ENCODE assay signal across 1 cellular context in genomic region chr12:45215419-45216296, GRCh38.
TF ChIP-seq lines count a peak whose summit lies in the region.

A gene with protein sequence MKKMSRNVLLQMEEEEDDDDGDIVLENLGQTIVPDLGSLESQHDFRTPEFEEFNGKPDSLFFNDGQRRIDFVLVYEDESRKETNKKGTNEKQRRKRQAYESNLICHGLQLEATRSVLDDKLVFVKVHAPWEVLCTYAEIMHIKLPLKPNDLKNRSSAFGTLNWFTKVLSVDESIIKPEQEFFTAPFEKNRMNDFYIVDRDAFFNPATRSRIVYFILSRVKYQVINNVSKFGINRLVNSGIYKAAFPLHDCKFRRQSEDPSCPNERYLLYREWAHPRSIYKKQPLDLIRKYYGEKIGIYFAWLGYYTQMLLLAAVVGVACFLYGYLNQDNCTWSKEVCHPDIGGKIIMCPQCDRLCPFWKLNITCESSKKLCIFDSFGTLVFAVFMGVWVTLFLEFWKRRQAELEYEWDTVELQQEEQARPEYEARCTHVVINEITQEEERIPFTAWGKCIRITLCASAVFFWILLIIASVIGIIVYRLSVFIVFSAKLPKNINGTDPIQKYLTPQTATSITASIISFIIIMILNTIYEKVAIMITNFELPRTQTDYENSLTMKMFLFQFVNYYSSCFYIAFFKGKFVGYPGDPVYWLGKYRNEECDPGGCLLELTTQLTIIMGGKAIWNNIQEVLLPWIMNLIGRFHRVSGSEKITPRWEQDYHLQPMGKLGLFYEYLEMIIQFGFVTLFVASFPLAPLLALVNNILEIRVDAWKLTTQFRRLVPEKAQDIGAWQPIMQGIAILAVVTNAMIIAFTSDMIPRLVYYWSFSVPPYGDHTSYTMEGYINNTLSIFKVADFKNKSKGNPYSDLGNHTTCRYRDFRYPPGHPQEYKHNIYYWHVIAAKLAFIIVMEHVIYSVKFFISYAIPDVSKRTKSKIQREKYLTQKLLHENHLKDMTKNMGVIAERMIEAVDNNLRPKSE (plus strand): TSS chr12:45216095. CDS start chr12:45216322, 227 bp downstream.

TF ChIP-seq in HEK293, 187 proteins besides CTCF, POLR2A, EP300 and RAD21 (continued from another document and continues in another):
- TF ChIP-seq ZNF274 (IDR thresholded peaks at IDR 0.05; ENCODE audit: low read length): no peak
- TF ChIP-seq ZNF274 (tag by site-specific recombination; IDR thresholded peaks at IDR 0.05; ENCODE audit: borderline replicate concordance): no peak
- TF ChIP-seq ZXDB (tag by site-specific recombination; IDR thresholded peaks at IDR 0.05): peak; percentile 72
- peak; percentile 70 for TF ChIP-seq SP3 (tag by site-specific recombination; IDR thresholded peaks at IDR 0.05)
- no peak for TF ChIP-seq GLI4 (tag by site-specific recombination; IDR thresholded peaks at IDR 0.05)
- no peak for TF ChIP-seq ZFP3 (tag by site-specific recombination; IDR thresholded peaks at IDR 0.05; ENCODE audit: low read depth)
- no peak for TF ChIP-seq MEIS1 (CRISPR knock-in tag; IDR thresholded peaks at IDR 0.05; ENCODE audit: borderline replicate concordance)
- TF ChIP-seq ZNF596 (tag by site-specific recombination; IDR thresholded peaks at IDR 0.05): no peak
- TF ChIP-seq ZFP69B (tag by site-specific recombination; IDR thresholded peaks at IDR 0.05): peak; percentile 48; the same call in 1 of the 2 replicates
- TF ChIP-seq HOXA7 (CRISPR knock-in tag; IDR thresholded peaks at IDR 0.05; ENCODE audit: borderline replicate concordance): no peak
- TF ChIP-seq ZNF830 (tag by site-specific recombination; IDR thresholded peaks at IDR 0.05; ENCODE audit: low read depth): no peak
- TF ChIP-seq ZNF521 (tag by site-specific recombination; IDR thresholded peaks at IDR 0.05): no peak
- TF ChIP-seq ZNF202 (tag by site-specific recombination; IDR thresholded peaks at IDR 0.05; ENCODE audit: borderline replicate concordance): no peak
- TF ChIP-seq ZBTB10 (tag by site-specific recombination; IDR thresholded peaks at IDR 0.05): peak; percentile 68
- no peak for TF ChIP-seq ZNF530 (tag by site-specific recombination; IDR thresholded peaks at IDR 0.05; ENCODE audit: low read depth)
- peak; percentile 82; the same call in 1 of the 2 replicates for TF ChIP-seq ZBTB8A (tag by site-specific recombination; IDR thresholded peaks at IDR 0.05)
- TF ChIP-seq ZNF843 (tag by site-specific recombination; IDR thresholded peaks at IDR 0.05): peak; percentile 80
- no peak for TF ChIP-seq ZNF658 (tag by site-specific recombination; IDR thresholded peaks at IDR 0.05)
- no peak for TF ChIP-seq ZNF677 (tag by site-specific recombination; IDR thresholded peaks at IDR 0.05)
- TF ChIP-seq KLF9 (tag by site-specific recombination; IDR thresholded peaks at IDR 0.05; ENCODE audit: low read depth): peak; percentile 65
- TF ChIP-seq ZBTB49 (tag by site-specific recombination; IDR thresholded peaks at IDR 0.05; ENCODE audit: low read depth): no peak
- TF ChIP-seq ZBTB20 (tag by site-specific recombination; IDR thresholded peaks at IDR 0.05): peak; percentile 97
- TF ChIP-seq, protein P1, sequence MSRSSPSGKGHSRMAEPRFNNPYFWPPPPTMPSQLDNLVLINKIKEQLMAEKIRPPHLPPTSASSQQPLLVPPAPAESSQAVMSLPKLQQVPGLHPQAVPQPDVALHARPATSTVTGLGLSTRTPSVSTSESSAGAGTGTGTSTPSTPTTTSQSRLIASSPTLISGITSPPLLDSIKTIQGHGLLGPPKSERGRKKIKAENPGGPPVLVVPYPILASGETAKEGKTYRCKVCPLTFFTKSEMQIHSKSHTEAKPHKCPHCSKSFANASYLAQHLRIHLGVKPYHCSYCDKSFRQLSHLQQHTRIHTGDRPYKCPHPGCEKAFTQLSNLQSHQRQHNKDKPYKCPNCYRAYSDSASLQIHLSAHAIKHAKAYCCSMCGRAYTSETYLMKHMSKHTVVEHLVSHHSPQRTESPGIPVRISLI (tag by site-specific recombination; IDR thresholded peaks at IDR 0.05): no peak
- TF ChIP-seq ZBTB21 (tag by site-specific recombination; IDR thresholded peaks at IDR 0.05): no peak
- peak; percentile 87 for TF ChIP-seq PRDM10 (tag by site-specific recombination; IDR thresholded peaks at IDR 0.05)
- no peak for TF ChIP-seq ZNF169 (tag by site-specific recombination; IDR thresholded peaks at IDR 0.05)
- TF ChIP-seq ZNF473 (tag by site-specific recombination; IDR thresholded peaks at IDR 0.05): no peak
- no peak for TF ChIP-seq ZNF23 (tag by site-specific recombination; IDR thresholded peaks at IDR 0.05; ENCODE audit: borderline replicate concordance)
- no peak for TF ChIP-seq ZSCAN23 (tag by site-specific recombination; IDR thresholded peaks at IDR 0.05)
- TF ChIP-seq WT1 (tag by site-specific recombination; IDR thresholded peaks at IDR 0.05): peak; percentile 70
- no peak for TF ChIP-seq ZNF37A (tag by site-specific recombination; IDR thresholded peaks at IDR 0.05)
- TF ChIP-seq TCF7L2 (IDR thresholded peaks at IDR 0.05; ENCODE audit: borderline replicate concordance, low read depth, low read length): peak; percentile 89; the same call in 1 of the 2 replicates
- peak; percentile 95 for TF ChIP-seq ZNF2 (tag by site-specific recombination; IDR thresholded peaks at IDR 0.05)
- peak; percentile 97 for TF ChIP-seq ZNF600 (tag by site-specific recombination; IDR thresholded peaks at IDR 0.05)
- TF ChIP-seq ZNF621 (tag by site-specific recombination; IDR thresholded peaks at IDR 0.05): no peak
- TF ChIP-seq ZNF175 (tag by site-specific recombination; IDR thresholded peaks at IDR 0.05): no peak
- TF ChIP-seq PRDM6 (tag by site-specific recombination; IDR thresholded peaks at IDR 0.05): no peak; the same call in 1 of the 2 replicates
- TF ChIP-seq ZNF707 (tag by site-specific recombination; IDR thresholded peaks at IDR 0.05): no peak; the same call in 1 of the 2 replicates
- TF ChIP-seq ZBTB48 (tag by site-specific recombination; IDR thresholded peaks at IDR 0.05): peak; percentile 90
- no peak; the same call in 1 of the 2 replicates for TF ChIP-seq ZNF654 (tag by site-specific recombination; IDR thresholded peaks at IDR 0.05; ENCODE audit: low read depth)
- TF ChIP-seq ZNF777 (tag by site-specific recombination; IDR thresholded peaks at IDR 0.05; ENCODE audit: borderline replicate concordance): 0 out of 2 replicates have a peak, but pooled peaks have one; percentile 62
- TF ChIP-seq ZNF157 (tag by site-specific recombination; IDR thresholded peaks at IDR 0.05): no peak
- TF ChIP-seq ZNF19 (tag by site-specific recombination; IDR thresholded peaks at IDR 0.05; ENCODE audit: low read depth): no peak
- TF ChIP-seq, protein P2, sequence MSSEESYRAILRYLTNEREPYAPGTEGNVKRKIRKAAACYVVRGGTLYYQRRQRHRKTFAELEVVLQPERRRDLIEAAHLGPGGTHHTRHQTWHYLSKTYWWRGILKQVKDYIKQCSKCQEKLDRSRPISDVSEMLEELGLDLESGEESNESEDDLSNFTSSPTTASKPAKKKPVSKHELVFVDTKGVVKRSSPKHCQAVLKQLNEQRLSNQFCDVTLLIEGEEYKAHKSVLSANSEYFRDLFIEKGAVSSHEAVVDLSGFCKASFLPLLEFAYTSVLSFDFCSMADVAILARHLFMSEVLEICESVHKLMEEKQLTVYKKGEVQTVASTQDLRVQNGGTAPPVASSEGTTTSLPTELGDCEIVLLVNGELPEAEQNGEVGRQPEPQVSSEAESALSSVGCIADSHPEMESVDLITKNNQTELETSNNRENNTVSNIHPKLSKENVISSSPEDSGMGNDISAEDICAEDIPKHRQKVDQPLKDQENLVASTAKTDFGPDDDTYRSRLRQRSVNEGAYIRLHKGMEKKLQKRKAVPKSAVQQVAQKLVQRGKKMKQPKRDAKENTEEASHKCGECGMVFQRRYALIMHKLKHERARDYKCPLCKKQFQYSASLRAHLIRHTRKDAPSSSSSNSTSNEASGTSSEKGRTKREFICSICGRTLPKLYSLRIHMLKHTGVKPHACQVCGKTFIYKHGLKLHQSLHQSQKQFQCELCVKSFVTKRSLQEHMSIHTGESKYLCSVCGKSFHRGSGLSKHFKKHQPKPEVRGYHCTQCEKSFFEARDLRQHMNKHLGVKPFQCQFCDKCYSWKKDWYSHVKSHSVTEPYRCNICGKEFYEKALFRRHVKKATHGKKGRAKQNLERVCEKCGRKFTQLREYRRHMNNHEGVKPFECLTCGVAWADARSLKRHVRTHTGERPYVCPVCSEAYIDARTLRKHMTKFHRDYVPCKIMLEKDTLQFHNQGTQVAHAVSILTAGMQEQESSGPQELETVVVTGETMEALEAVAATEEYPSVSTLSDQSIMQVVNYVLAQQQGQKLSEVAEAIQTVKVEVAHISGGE (tag by site-specific recombination; conservative IDR thresholded peaks at IDR 0.05; ENCODE audit: low read depth): peak; percentile 88
- no peak for TF ChIP-seq ZNF223 (tag by site-specific recombination; IDR thresholded peaks at IDR 0.05)
